28 cellular contexts compared by ENCODE assay signal in the genomic region with DNA sequence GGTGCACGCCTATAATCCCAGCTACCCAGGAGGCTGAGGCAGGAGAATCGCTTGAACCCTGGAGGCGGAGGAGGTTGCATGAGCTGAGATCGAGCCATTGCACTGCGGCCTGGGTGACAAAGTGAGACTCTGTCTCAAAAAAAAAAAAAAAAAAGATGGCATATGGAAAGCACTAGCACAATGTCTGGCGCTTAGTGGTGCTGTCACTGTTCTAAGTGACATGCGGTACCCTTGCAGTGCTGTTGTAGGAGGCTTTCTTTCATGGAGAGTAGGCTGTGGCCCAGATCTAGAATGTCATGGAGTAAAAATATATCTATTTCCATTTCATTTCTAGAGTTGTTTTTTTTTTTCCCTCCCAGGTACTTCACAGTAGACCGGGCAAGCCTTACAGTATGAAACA.
"Had no signal": no experiment of that assay in that cellular context is flagged by ENCODE, and none has a peak within 500 bp of the region (broad histone marks: within the 10 kb centered on the region; RNA-seq: fewer than 3 reads in every experiment).

No MANE protein-coding gene starts in this region.

- H3K9me3 Mint-ChIP-seq: activated CD4-positive, alpha-beta memory T cell treated with anti-CD3 and anti-CD28 coated beads, Interleukin-2, amount 10 ng/mL, durations not matched to agents 7 days and 5 days; activated naive CD4-positive, alpha-beta T cell treated with anti-CD3 and anti-CD28 coated beads, Interleukin-2, amount 50 U/mL, for 24 hours; activated naive CD8-positive, alpha-beta T cell treated with anti-CD3 and anti-CD28 coated beads, Interleukin-2, amount 10 ng/mL, durations not matched to agents 7 days and 5 days; activated T-cell treated with anti-CD3 and anti-CD28 coated beads, Interleukin-2, amount 50 U/mL, for 72 hours; activated T-helper 2 cell treated with anti-CD3 and anti-CD28 coated beads, Interferon-gamma antibody, Interleukin-2, Interleukin-4, amounts not matched to agents 10 μg/mL and 5 μg/mL and 100 μg/mL, durations not matched to agents 14 hours and 24 hours and 36 hours; central memory CD8-positive, alpha-beta T cell had no signal

- H3K27ac Mint-ChIP-seq: activated CD4-positive, alpha-beta memory T cell treated with anti-CD3 and anti-CD28 coated beads, Interleukin-2, amount 10 ng/mL, durations not matched to agents 7 days and 5 days; activated naive CD4-positive, alpha-beta T cell treated with anti-CD3 and anti-CD28 coated beads, Interleukin-2, amount 50 U/mL, for 24 hours; activated naive CD8-positive, alpha-beta T cell treated with anti-CD3 and anti-CD28 coated beads, Interleukin-2, amount 10 ng/mL, durations not matched to agents 7 days and 5 days; activated T-cell treated with anti-CD3 and anti-CD28 coated beads, Interleukin-2, amount 50 U/mL, for 72 hours; activated T-helper 2 cell treated with anti-CD3 and anti-CD28 coated beads, Interferon-gamma antibody, Interleukin-2, Interleukin-4, amounts not matched to agents 10 μg/mL and 5 μg/mL and 100 μg/mL, durations not matched to agents 14 hours and 24 hours and 36 hours had no signal

- DNase-seq: activated CD4-positive, alpha-beta memory T cell treated with anti-CD3 and anti-CD28 coated beads, Interleukin-2, amount 10 ng/mL, durations not matched to agents 7 days and 5 days; activated CD4-positive, alpha-beta T cell treated with anti-CD3 and anti-CD28 coated beads for 1 hour; activated CD4-positive, alpha-beta T cell treated with anti-CD3 and anti-CD28 coated beads for 48 hours; activated CD4-positive, CD25-positive, alpha-beta regulatory T cell; activated gamma-delta T cell; activated naive CD4-positive, alpha-beta T cell treated with Interleukin-2 at 50 U/mL for 16 hours; activated naive CD8-positive, alpha-beta T cell treated with anti-CD3 and anti-CD28 coated beads, Interleukin-2, amount 10 ng/mL, durations not matched to agents 7 days and 5 days; activated T-cell treated with anti-CD3 and anti-CD28 coated beads, Interleukin-2, amount 50 U/mL, for 72 hours; KG1; MM.1S; NCI-H1092 treated with DMSO at 0.1 percent for 48 hours; NCI-H1417; NCI-H146; NCI-H187; NCI-H2029 treated with DMSO at 0.1 percent for 48 hours; NCI-H345; NCI-H524 treated with DMSO at 0.1 percent for 48 hours; OCI-M1; SHP77; SJCRH30; T1000 had no signal

- H3K27me3 ChIP-seq: ascending aorta, cardiac muscle cell, SJCRH30 had no signal

- H3K4me3 ChIP-seq: ascending aorta, cardiac muscle cell, SJCRH30, SK-N-MC had no signal

- H3K9me3 ChIP-seq: ascending aorta, SJCRH30 had no signal

- H3K4me3 Mint-ChIP-seq: activated CD4-positive, alpha-beta memory T cell treated with anti-CD3 and anti-CD28 coated beads, Interleukin-2, amount 10 ng/mL, durations not matched to agents 7 days and 5 days; activated naive CD4-positive, alpha-beta T cell treated with anti-CD3 and anti-CD28 coated beads, Interleukin-2, amount 50 U/mL, for 24 hours; activated naive CD8-positive, alpha-beta T cell treated with anti-CD3 and anti-CD28 coated beads, Interleukin-2, amount 10 ng/mL, durations not matched to agents 7 days and 5 days; activated T-cell treated with anti-CD3 and anti-CD28 coated beads, Interleukin-2, amount 50 U/mL, for 72 hours; central memory CD8-positive, alpha-beta T cell had no signal

- H3K4me1 ChIP-seq: ascending aorta, SJCRH30 had no signal

- H3K36me3 ChIP-seq: ascending aorta, cardiac muscle cell, SJCRH30, WERI-Rb-1 had no signal

- H3K27me3 Mint-ChIP-seq: activated CD4-positive, alpha-beta memory T cell treated with anti-CD3 and anti-CD28 coated beads, Interleukin-2, amount 10 ng/mL, durations not matched to agents 7 days and 5 days; activated naive CD4-positive, alpha-beta T cell treated with anti-CD3 and anti-CD28 coated beads, Interleukin-2, amount 50 U/mL, for 24 hours; central memory CD8-positive, alpha-beta T cell had no signal

- H3K27ac ChIP-seq: ascending aorta, cardiac muscle cell, SJCRH30, SK-N-MC had no signal

- H3K36me3 Mint-ChIP-seq: activated naive CD4-positive, alpha-beta T cell treated with anti-CD3 and anti-CD28 coated beads, Interleukin-2, amount 50 U/mL, for 24 hours; activated naive CD8-positive, alpha-beta T cell treated with anti-CD3 and anti-CD28 coated beads, Interleukin-2, amount 10 ng/mL, durations not matched to agents 7 days and 5 days had no signal
